7 cellular contexts compared by ENCODE assay signal in genomic region chr5:173283318-173284288, GRCh38.
DNase-seq lines count a peak whose midpoint lies in the region; ATAC-seq and TF ChIP-seq lines count a peak whose summit lies in the region.

No MANE protein-coding gene starts in this region.

- in situ Hi-C loops in T47D (cut with HindIII; ENCODE audit: low pct_unique_long_range_greater_than_20kb, low sequenced_read_pairs), result no loop called here

- peak; percentile 95 for ATAC-seq in GM18498 (IDR thresholded peaks at IDR 0.05; ENCODE audit: unreplicated experiment)
- peak; percentile 92 for ATAC-seq in HG02798 (IDR thresholded peaks at IDR 0.05; ENCODE audit: poor library complexity, unreplicated experiment)

- peak; percentile 83 for TF ChIP-seq CTCF in WI38 (IDR thresholded peaks at IDR 0.05; ENCODE audit: low read depth, low read length)

- H3K4me3 ChIP-seq in WI38 (ENCODE audit: low read depth, low read length), result peak overlapping the region; percentile 25

- DNase-seq in NCI-H128 (lab: John Stamatoyannopoulos, UW; ENCODE audit: unreplicated experiment) (peak; percentile 25), T47D (ENCODE audit: low read depth in 1 of 2, low spot score in 1 of 2) (peak; percentile 83 to 90), iris pigment epithelial cell (ENCODE audit: low read depth) (peak; percentile 68)
- DNase-seq in stimulated activated CD4-positive, alpha-beta T cell treated with anti-CD3 and anti-CD28 coated beads, Interleukin-2, amount 100 ng/mL, for 4 hours (ENCODE audit: low read depth), result peak; percentile 74

Comparison
In these comparisons a context has a peak if more than half of its experiments do, and no peak if none do; other contexts are left out.
1. Peak in every context shown above with its lines: DNase-seq, ATAC-seq and H3K4me3 ChIP-seq.
2. DNase-seq: peak in every context shown above with its lines; median percentile 86 in T47D; 74 in stimulated activated CD4-positive, alpha-beta T cell treated with anti-CD3 and anti-CD28 coated beads, Interleukin-2, amount 100 ng/mL, for 4 hours; 68 in iris pigment epithelial cell; 25 in NCI-H128.